16 cellular contexts compared by ENCODE assay signal in genomic region chrX:108186811-108187210, GRCh38.
A peak's percentile ranks its signal among the peaks of the same experiment; 100 is the strongest.
DNase-seq lines count a peak whose midpoint lies in the region; ATAC-seq, FAIRE-seq and TF ChIP-seq lines count a peak whose summit lies in the region.
"Had no signal": no experiment of that assay in that cellular context is flagged by ENCODE, and none has a peak within 500 bp of the region (broad histone marks: within the 10 kb centered on the region; RNA-seq: fewer than 3 reads in every experiment).

No MANE protein-coding gene starts in this region.

- peak; percentile 14 for DNase-seq in Calu3
- DNase-seq in NCI-H226: peak; percentile 67
- DNase-seq in dermis blood vessel endothelial cell: peak; percentile 44
- DNase-seq in myocyte (ENCODE audit: low read depth): peak; percentile 61
- DNase-seq in effector CD4-positive, alpha-beta T cell: no peak
- no peak for DNase-seq in frontal cortex (ENCODE audit: low spot score in 2 of 2)
- DNase-seq: activated CD8-positive, alpha-beta memory T cell treated with anti-CD3 and anti-CD28 coated beads, Interleukin-2, amount 50 U/mL, for 48 hours; adrenal gland; CD4-positive, alpha-beta memory T cell; NCI-H446 treated with DMSO at 0.1 percent for 48 hours; nephron progenitor cell; RPMI8226 had no signal

- no peaks in the 10 kb centered on the region for H3K27me3 Mint-ChIP-seq in Calu3 (ENCODE audit: unreplicated experiment)
- H3K27me3 Mint-ChIP-seq: CD4-positive, alpha-beta memory T cell had no signal

- FAIRE-seq in frontal cortex (lab: Jason Lieb, UNC): no peak
- FAIRE-seq: endometrium, islet of Langerhans had no signal

- H3K4me3 Mint-ChIP-seq in Calu3 (ENCODE audit: low read depth, unreplicated experiment): no peak overlapping the region
- H3K4me3 Mint-ChIP-seq: CD4-positive, alpha-beta memory T cell; nephron progenitor cell had no signal

- H3K36me3 Mint-ChIP-seq in Calu3 (ENCODE audit: insufficient read depth, unreplicated experiment): no peaks in the 10 kb centered on the region
- H3K36me3 Mint-ChIP-seq: CD4-positive, alpha-beta memory T cell had no signal

- intact Hi-C loops in Calu3 (cut with micrococcal nuclease; ENCODE audit: unreplicated experiment): no loop called here

- no peak for TF ChIP-seq CTCF in Calu3 (IDR thresholded peaks at IDR 0.05; ENCODE audit: unreplicated experiment)

- BruUV-seq in Calu3 (replicated peaks; lab: Mats Ljungman, UMichigan): no TSS peak

- no peak for ATAC-seq in GM19324 (IDR thresholded peaks at IDR 0.05; ENCODE audit: low FRiP score, unreplicated experiment)
- ATAC-seq in HG02885 (IDR thresholded peaks at IDR 0.05; ENCODE audit: poor library complexity, unreplicated experiment): no peak

- H3K27ac Mint-ChIP-seq in Calu3 (ENCODE audit: unreplicated experiment): peak overlapping the region; percentile 47
- H3K27ac Mint-ChIP-seq: CD4-positive, alpha-beta memory T cell; nephron progenitor cell had no signal

- CTCF ChIA-PET in Calu3 (lab: Charles Lee): no interaction called here

- H3K4me1 Mint-ChIP-seq in Calu3 (ENCODE audit: low read depth, unreplicated experiment): peaks cover 21% of the 10 kb centered on the region
- H3K4me1 Mint-ChIP-seq: CD4-positive, alpha-beta memory T cell; nephron progenitor cell had no signal

- H3K9me3 Mint-ChIP-seq in Calu3 (ENCODE audit: low read depth, unreplicated experiment): peaks cover 3% of the 10 kb centered on the region
- H3K9me3 Mint-ChIP-seq: CD4-positive, alpha-beta memory T cell; nephron progenitor cell had no signal

Comparison
In these comparisons a context has a peak if more than half of its experiments do, and no peak if none do; other contexts are left out.
1. DNase-seq: peak in Calu3 (single experiment), NCI-H226 (single experiment), dermis blood vessel endothelial cell (single experiment) and myocyte (single experiment); none in effector CD4-positive, alpha-beta T cell (single experiment) and frontal cortex (0 of 2).